ENCODE assay signal across 13 cellular contexts in the genomic region with DNA sequence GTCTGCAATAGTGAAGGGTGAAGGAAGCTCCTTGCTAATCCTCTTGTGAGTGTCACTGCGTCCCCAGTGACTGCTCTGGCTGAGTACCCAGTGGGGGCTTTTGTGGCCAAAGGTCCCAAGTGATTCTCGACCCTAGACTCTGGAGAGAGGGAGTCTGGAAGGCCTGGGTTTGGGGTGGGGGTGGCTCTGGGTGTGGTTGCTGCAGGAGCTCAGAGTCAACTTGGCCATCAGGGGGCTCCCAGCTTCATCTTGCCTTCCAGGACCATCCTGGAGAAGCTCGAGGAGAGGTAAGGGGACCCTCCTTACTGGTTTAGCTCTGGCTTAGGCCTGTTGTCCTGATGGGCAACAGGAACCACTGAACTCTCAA. TPM values are rescaled to one million over a fixed set of nuclear protein-coding genes. Genes with fewer than 3 reads are reported as not detected.
DNase-seq lines count a peak whose midpoint lies in the region; ATAC-seq, FAIRE-seq and TF ChIP-seq lines count a peak whose summit lies in the region.
"Had no signal": no experiment of that assay in that cellular context is flagged by ENCODE, and none has a peak within 500 bp of the region (broad histone marks: within the 10 kb centered on the region; RNA-seq: fewer than 3 reads in every experiment).

No MANE protein-coding gene starts in this region.

- TF ChIP-seq POLR2A in HepG2 (IDR thresholded peaks at IDR 0.05; ENCODE audit: insufficient read depth in 1 of 2, low read depth in 2 of 2, low read length in 2 of 2) (no peak), suprapubic skin (IDR thresholded peaks at IDR 0.05) (no peak), ovary (IDR thresholded peaks at IDR 0.05) (no peak)

- H3K4me2 ChIP-seq in HepG2 (ENCODE audit: low read depth, low read length), result peak overlapping the region; percentile 63

- BruUV-seq in HepG2 (replicated peaks; lab: Mats Ljungman, UMichigan), result no TSS peak

- 0 out of 2 replicates have a peak, but pooled peaks have one; percentile 32 for TF ChIP-seq CTCF in HepG2 (CRISPR knock-in tag; IDR thresholded peaks at IDR 0.05)
- TF ChIP-seq CTCF in suprapubic skin (IDR thresholded peaks at IDR 0.05), result no peak
- TF ChIP-seq CTCF in ovary (IDR thresholded peaks at IDR 0.05), result no peak

- H3K4me1 ChIP-seq in HepG2 (ENCODE audit: insufficient read depth, low read length), result peaks cover 67% of the 10 kb centered on the region
- peaks cover 5% of the 10 kb centered on the region for H3K4me1 ChIP-seq in suprapubic skin
- H3K4me1 ChIP-seq in ovary (ENCODE audit: insufficient read depth), result no peaks in the 10 kb centered on the region
- H3K4me1 ChIP-seq: SJCRH30 had no signal

- CTCF ChIA-PET in activated CD4-positive, alpha-beta T cell treated with anti-CD3 and anti-CD28 coated beads for 36 hours (lab: Charles Lee), result interaction anchor here (0.6 to 6.6 kb wide), 15 partner anchors 9 to 216 kb away, joined by 3 to 95 read pairs (median 9); no protein-coding TSS in a partner anchor
- CTCF ChIA-PET in HepG2 (lab: Yijun Ruan, JAX; ENCODE audit: low intra/inter-chr PET ratio, low total read pairs), result interaction anchor here (0.7 kb wide), 1 partner anchor 36 kb away, joined by 3 read pairs; no protein-coding TSS in a partner anchor

- in situ Hi-C loops in HepG2 (cut with HindIII; ENCODE audit: extremely low pct_ligation_motif_present, low pct_unique_long_range_greater_than_20kb), result no loop called here

- TF ChIP-seq RAD21 in HepG2 (CRISPR knock-in tag; IDR thresholded peaks at IDR 0.05), result no peak

- H3K27ac Mint-ChIP-seq in activated CD4-positive, alpha-beta T cell treated with anti-CD3 and anti-CD28 coated beads for 36 hours, result peak overlapping the region; percentile 99
- peak overlapping the region; percentile 93 for H3K27ac Mint-ChIP-seq in T-helper 2 cell treated with Interferon-gamma antibody and Interleukin-4, amounts not matched to agents 5 μg/mL and 100 μg/mL, for 36 hours

- H3K27me3 Mint-ChIP-seq in activated CD4-positive, alpha-beta T cell treated with anti-CD3 and anti-CD28 coated beads for 36 hours, result no peaks in the 10 kb centered on the region
- no peaks in the 10 kb centered on the region for H3K27me3 Mint-ChIP-seq in T-helper 2 cell treated with Interferon-gamma antibody and Interleukin-4, amounts not matched to agents 5 μg/mL and 100 μg/mL, for 36 hours (ENCODE audit: low read depth)

- ATAC-seq in activated CD4-positive, alpha-beta T cell treated with anti-CD3 and anti-CD28 coated beads for 36 hours, result no peak
- ATAC-seq in HepG2, result peak; percentile 33

- H3K9ac ChIP-seq in HepG2 (ENCODE audit: insufficient read depth, low read depth, low read length), result peak overlapping the region; percentile 48; the same call in 1 of the 2 replicates

- H2AFZ ChIP-seq in HepG2 (ENCODE audit: low read length), result no peak overlapping the region

- peak overlapping the region; percentile 91 for H3K4me3 Mint-ChIP-seq in activated CD4-positive, alpha-beta T cell treated with anti-CD3 and anti-CD28 coated beads for 36 hours
- H3K4me3 Mint-ChIP-seq in T-helper 2 cell treated with Interferon-gamma antibody and Interleukin-4, amounts not matched to agents 5 μg/mL and 100 μg/mL, for 36 hours, result peak overlapping the region; percentile 89

- no peaks in the 10 kb centered on the region for H3K79me2 ChIP-seq in HepG2 (ENCODE audit: insufficient read depth, low read length)

- H3K9me3 ChIP-seq in HepG2 (ENCODE audit: low read length) (no peaks in the 10 kb centered on the region), suprapubic skin (no peaks in the 10 kb centered on the region), ovary (no peaks in the 10 kb centered on the region)
- H3K9me3 ChIP-seq: SJCRH30 had no signal

- peaks cover 8% of the 10 kb centered on the region for H3K9me3 Mint-ChIP-seq in activated CD4-positive, alpha-beta T cell treated with anti-CD3 and anti-CD28 coated beads for 36 hours (ENCODE audit: low read depth)
- peaks cover 5% of the 10 kb centered on the region for H3K9me3 Mint-ChIP-seq in T-helper 2 cell treated with Interferon-gamma antibody and Interleukin-4, amounts not matched to agents 5 μg/mL and 100 μg/mL, for 36 hours

- H3K4me3 ChIP-seq in HepG2 (replicated peaks in 1 of 3; ENCODE audit: insufficient read depth in 1 of 3, low read depth in 2 of 3, low read length in 3 of 3) (peak overlapping the region; percentile 32 to 59 (median 42)), suprapubic skin (peak overlapping the region; percentile 33), ovary (no peak overlapping the region)
- H3K4me3 ChIP-seq: SJCRH30 had no signal

- H3K36me3 ChIP-seq in HepG2 (replicated peaks in 1 of 2; ENCODE audit: control insufficient read depth in 1 of 2, insufficient read depth in 2 of 2, low read length in 2 of 2) (no peaks in the 10 kb centered on the region), suprapubic skin (no peaks in the 10 kb centered on the region), ovary (no peaks in the 10 kb centered on the region)
- H3K36me3 ChIP-seq: SJCRH30 had no signal

- peaks cover 74% of the 10 kb centered on the region for H3K36me3 Mint-ChIP-seq in activated CD4-positive, alpha-beta T cell treated with anti-CD3 and anti-CD28 coated beads for 36 hours (ENCODE audit: low read depth)
- H3K36me3 Mint-ChIP-seq in T-helper 2 cell treated with Interferon-gamma antibody and Interleukin-4, amounts not matched to agents 5 μg/mL and 100 μg/mL, for 36 hours (ENCODE audit: low read depth), result peaks cover 66% of the 10 kb centered on the region

- H3K4me1 Mint-ChIP-seq in activated CD4-positive, alpha-beta T cell treated with anti-CD3 and anti-CD28 coated beads for 36 hours, result peaks cover 75% of the 10 kb centered on the region
- peaks cover 67% of the 10 kb centered on the region for H3K4me1 Mint-ChIP-seq in T-helper 2 cell treated with Interferon-gamma antibody and Interleukin-4, amounts not matched to agents 5 μg/mL and 100 μg/mL, for 36 hours (ENCODE audit: low read depth)

- peak; percentile 49 for DNase-seq in activated CD4-positive, alpha-beta T cell treated with anti-CD3 and anti-CD28 coated beads for 36 hours
- DNase-seq in activated CD4-positive, alpha-beta T cell treated with anti-CD3 and anti-CD28 coated beads for 48 hours, result no peak
- peak; percentile 17 for DNase-seq in T-helper 2 cell treated with Interferon-gamma antibody and Interleukin-4, amounts not matched to agents 5 μg/mL and 100 μg/mL, for 36 hours (ENCODE audit: low spot score)
- DNase-seq in HepG2 (ENCODE audit: low spot score) (no peak), suprapubic skin (ENCODE audit: low spot score in 2 of 2) (peak in 1 of 2 donors; percentile 49), ovary (no peak), NCI-H69 (lab: John Stamatoyannopoulos, UW) (no peak), pons (ENCODE audit: low spot score) (no peak)
- DNase-seq: NCI-H2029, SJCRH30 had no signal

- intact Hi-C loops in activated CD4-positive, alpha-beta T cell treated with anti-CD3 and anti-CD28 coated beads for 36 hours (cut with DNase I, micrococcal nuclease), result loop anchor here (1.0 to 10.0 kb wide), 3 partner anchors 36 to 630 kb away; a partner anchor contains a TSS
- intact Hi-C loops in HepG2 (cut with micrococcal nuclease; ENCODE audit: unreplicated experiment), result no loop called here
- intact Hi-C loops in ovary (cut with DNase I), result no loop called here

- TF ChIP-seq EP300 in HepG2 (IDR thresholded peaks at IDR 0.05; ENCODE audit: low read depth in 2 of 2, low read length in 2 of 2) (no peak), HepG2 (CRISPR knock-in tag; IDR thresholded peaks at IDR 0.05; ENCODE audit: borderline replicate concordance) (no peak), suprapubic skin (IDR thresholded peaks at IDR 0.05) (no peak), ovary (IDR thresholded peaks at IDR 0.05) (no peak)

- H3K27ac ChIP-seq in HepG2 (ENCODE audit: extremely low read length, insufficient read depth, low read length) (no peak overlapping the region), suprapubic skin (no peak overlapping the region), ovary (no peak overlapping the region)
- H3K27ac ChIP-seq: SJCRH30 had no signal

- FAIRE-seq in HepG2 (lab: Jason Lieb, UNC), result no peak
- FAIRE-seq: keratinocyte had no signal

- H4K20me1 ChIP-seq in HepG2 (ENCODE audit: insufficient read depth, low read length), result no peaks in the 10 kb centered on the region

- H3K27me3 ChIP-seq in HepG2 (ENCODE audit: control insufficient read depth in 1 of 2, insufficient read depth in 2 of 2, low read length in 2 of 2), result peaks cover 0 to 4% of the 10 kb centered on the region in 2 experiments; a peak in 2 of 5 replicates
- H3K27me3 ChIP-seq in suprapubic skin, result no peaks in the 10 kb centered on the region
- no peaks in the 10 kb centered on the region for H3K27me3 ChIP-seq in ovary

- WGBS in HepG2 (ENCODE audit: low lambda C conversion rate), result 15% methylated on average over 2 of the region's 3 CpGs
- WGBS in suprapubic skin, result 89% methylated on average over 2 of the region's 3 CpGs
- 71 to 86% (median 74%) methylated on average over 3 of the region's 3 CpGs for WGBS in ovary, 3 donors

- POLR2A ChIA-PET in activated CD4-positive, alpha-beta T cell treated with anti-CD3 and anti-CD28 coated beads for 36 hours (lab: Charles Lee), result interaction anchor here (0.8 to 2.1 kb wide), 7 partner anchors 9 to 116 kb away, joined by 3 to 22 read pairs (median 6); a partner anchor contains a TSS
- POLR2A ChIA-PET in HepG2 (lab: Yijun Ruan, JAX), result interaction anchor here (0.9 to 5.2 kb wide), 6 partner anchors 9 to 86 kb away, joined by 3 to 36 read pairs (median 16); a partner anchor contains a TSS

RNA-seq across cellular contexts. Expression of a gene that starts 0.6 kb away (rescaled TPM):
- 100 to 1,000 TPM; 232 to 274 TPM for total RNA-seq in activated CD4-positive, alpha-beta T cell treated with anti-CD3 and anti-CD28 coated beads for 36 hours
- total RNA-seq in HepG2 (2016; rRNA removed; fragmentation: Illumina TruSeq; extraction: Trizol) (8.6 and 9.4 TPM in 2 replicates), suprapubic skin (100 to 1,000 TPM in 1 of 4 donors, 10 to 100 TPM in 3; 53.8 to 102 (median 88.0) TPM), ovary (10 to 100 TPM in 1 of 7 donors, 1 to 10 TPM in 6; 2.0 to 14.1 (median 5.4) TPM)
- total RNA-seq in HepG2 (2016; cell fraction: cytosol; rRNA removed; fragmentation: Illumina TruSeq; extraction: Trizol; ENCODE audit: low read depth), result 1.8 and 2.1 TPM in 2 replicates
- 6.4 and 9.6 TPM in 2 replicates for total RNA-seq in HepG2 (2016; cell fraction: insoluble cytoplasmic fraction; rRNA removed; fragmentation: Illumina TruSeq; extraction: Trizol)
- 4.3 and 5.2 TPM in 2 replicates for total RNA-seq in HepG2 (2016; cell fraction: membrane; rRNA removed; fragmentation: Illumina TruSeq; extraction: Trizol)
- 10.2 and 10.4 TPM in 2 replicates for total RNA-seq in HepG2 (2016; cell fraction: nucleus; rRNA removed; fragmentation: Illumina TruSeq; extraction: Trizol)
- polyA plus RNA-seq in HepG2 (2011; rRNA removed) (5.8 and 9.1 TPM in 2 replicates), ovary (1 to 10 TPM; 1.2 to 3.3 TPM)
- polyA plus RNA-seq in HepG2 (2011; cell fraction: cytosol; rRNA removed), result 4.3 and 4.7 TPM in 2 replicates
- 34.6 and 36.0 TPM in 2 replicates for polyA plus RNA-seq in HepG2 (2011; cell fraction: nucleus; rRNA removed)
- polyA plus RNA-seq in HepG2 (2012), result 9.7 and 12.9 TPM in 2 replicates
- 1.3 TPM in 2 replicates for polyA plus RNA-seq in HepG2 (2016; cell fraction: cytosol; fragmentation: Illumina TruSeq; extraction: Trizol; ENCODE audit: low read depth)
- 4.3 and 6.8 TPM in 2 replicates for polyA plus RNA-seq in HepG2 (2016; cell fraction: insoluble cytoplasmic fraction; fragmentation: Illumina TruSeq; extraction: Trizol; ENCODE audit: low read depth)
- polyA plus RNA-seq in HepG2 (2016; cell fraction: membrane; fragmentation: Illumina TruSeq; extraction: Trizol; ENCODE audit: low read depth), result 3.3 TPM in 2 replicates
- polyA plus RNA-seq in HepG2 (2016; cell fraction: nucleus; fragmentation: Illumina TruSeq; extraction: Trizol; ENCODE audit: insufficient read depth, low read depth), result 14.7 and 15.0 TPM in 2 replicates
- polyA minus RNA-seq in HepG2 (2011; rRNA and poly(A)+ RNA removed; ENCODE audit: low replicate concordance), result 3.6 and 13.9 TPM in 2 replicates
- 5.2 and 5.3 TPM in 2 replicates for polyA minus RNA-seq in HepG2 (2011; cell fraction: cytosol; rRNA and poly(A)+ RNA removed)
- polyA minus RNA-seq in HepG2 (2011; cell fraction: nucleus; rRNA and poly(A)+ RNA removed), result 11.6 and 16.2 TPM in 2 replicates

RNA-seq across cellular contexts. Expression of a gene that starts 47.0 kb away (rescaled TPM):
- total RNA-seq in activated CD4-positive, alpha-beta T cell treated with anti-CD3 and anti-CD28 coated beads for 36 hours, result 1 to 10 TPM; 4.6 to 4.8 TPM
- total RNA-seq in HepG2 (2016; rRNA removed; fragmentation: Illumina TruSeq; extraction: Trizol) (21.1 and 21.2 TPM in 2 replicates), suprapubic skin (100 to 1,000 TPM; 129 to 147 (median 135) TPM), ovary (1 to 10 TPM in 2 of 7 donors, under 1 TPM in 4, not detected in 1; 0.36 to 7.9 (median 0.56) TPM)
- 6.3 and 8.3 TPM in 2 replicates for total RNA-seq in HepG2 (2016; cell fraction: cytosol; rRNA removed; fragmentation: Illumina TruSeq; extraction: Trizol; ENCODE audit: low read depth)
- total RNA-seq in HepG2 (2016; cell fraction: insoluble cytoplasmic fraction; rRNA removed; fragmentation: Illumina TruSeq; extraction: Trizol), result 21.0 and 24.7 TPM in 2 replicates
- total RNA-seq in HepG2 (2016; cell fraction: membrane; rRNA removed; fragmentation: Illumina TruSeq; extraction: Trizol), result 18.1 and 19.8 TPM in 2 replicates
- 16.3 and 16.9 TPM in 2 replicates for total RNA-seq in HepG2 (2016; cell fraction: nucleus; rRNA removed; fragmentation: Illumina TruSeq; extraction: Trizol)
- polyA plus RNA-seq in HepG2 (2011; rRNA removed) (101 and 142 TPM in 2 replicates), ovary (1 to 10 TPM in 1 of 2 donors, under 1 TPM in 1; 0.29 to 1.5 TPM)
- polyA plus RNA-seq in HepG2 (2011; cell fraction: cytosol; rRNA removed), result 92.3 and 115 TPM in 2 replicates
- 29.8 and 45.4 TPM in 2 replicates for polyA plus RNA-seq in HepG2 (2011; cell fraction: nucleus; rRNA removed)
- polyA plus RNA-seq in HepG2 (2012), result 96.1 and 98.3 TPM in 2 replicates
- polyA plus RNA-seq in HepG2 (2016; cell fraction: cytosol; fragmentation: Illumina TruSeq; extraction: Trizol; ENCODE audit: low read depth), result 12.2 and 14.7 TPM in 2 replicates
- 46.6 and 48.4 TPM in 2 replicates for polyA plus RNA-seq in HepG2 (2016; cell fraction: insoluble cytoplasmic fraction; fragmentation: Illumina TruSeq; extraction: Trizol; ENCODE audit: low read depth)
- 32.1 and 33.8 TPM in 2 replicates for polyA plus RNA-seq in HepG2 (2016; cell fraction: membrane; fragmentation: Illumina TruSeq; extraction: Trizol; ENCODE audit: low read depth)
- polyA plus RNA-seq in HepG2 (2016; cell fraction: nucleus; fragmentation: Illumina TruSeq; extraction: Trizol; ENCODE audit: insufficient read depth, low read depth), result 23.4 and 24.9 TPM in 2 replicates
- polyA minus RNA-seq in HepG2 (2011; rRNA and poly(A)+ RNA removed; ENCODE audit: low replicate concordance), result 0.42 and 94.0 TPM in 2 replicates
- 35.5 and 37.1 TPM in 2 replicates for polyA minus RNA-seq in HepG2 (2011; cell fraction: cytosol; rRNA and poly(A)+ RNA removed)
- polyA minus RNA-seq in HepG2 (2011; cell fraction: nucleus; rRNA and poly(A)+ RNA removed), result 29.4 and 42.8 TPM in 2 replicates
- total RNA-seq: A172, SJCRH30, skeletal muscle tissue had no signal

Comparison
In these comparisons a context has a peak if more than half of its experiments do, and no peak if none do; other contexts are left out.
1. DNase-seq: peak in activated CD4-positive, alpha-beta T cell treated with anti-CD3 and anti-CD28 coated beads for 36 hours (single experiment) and T-helper 2 cell treated with Interferon-gamma antibody and Interleukin-4, amounts not matched to agents 5 μg/mL and 100 μg/mL, for 36 hours (single experiment); none in activated CD4-positive, alpha-beta T cell treated with anti-CD3 and anti-CD28 coated beads for 48 hours (single experiment), HepG2 (single experiment), ovary (0 of 5), NCI-H69 (single experiment) and pons (single experiment).
2. intact Hi-C loops: an anchor here in activated CD4-positive, alpha-beta T cell treated with anti-CD3 and anti-CD28 coated beads for 36 hours (1.0 to 10.0 kb wide); none called in HepG2 and ovary.